In the genomic region with DNA sequence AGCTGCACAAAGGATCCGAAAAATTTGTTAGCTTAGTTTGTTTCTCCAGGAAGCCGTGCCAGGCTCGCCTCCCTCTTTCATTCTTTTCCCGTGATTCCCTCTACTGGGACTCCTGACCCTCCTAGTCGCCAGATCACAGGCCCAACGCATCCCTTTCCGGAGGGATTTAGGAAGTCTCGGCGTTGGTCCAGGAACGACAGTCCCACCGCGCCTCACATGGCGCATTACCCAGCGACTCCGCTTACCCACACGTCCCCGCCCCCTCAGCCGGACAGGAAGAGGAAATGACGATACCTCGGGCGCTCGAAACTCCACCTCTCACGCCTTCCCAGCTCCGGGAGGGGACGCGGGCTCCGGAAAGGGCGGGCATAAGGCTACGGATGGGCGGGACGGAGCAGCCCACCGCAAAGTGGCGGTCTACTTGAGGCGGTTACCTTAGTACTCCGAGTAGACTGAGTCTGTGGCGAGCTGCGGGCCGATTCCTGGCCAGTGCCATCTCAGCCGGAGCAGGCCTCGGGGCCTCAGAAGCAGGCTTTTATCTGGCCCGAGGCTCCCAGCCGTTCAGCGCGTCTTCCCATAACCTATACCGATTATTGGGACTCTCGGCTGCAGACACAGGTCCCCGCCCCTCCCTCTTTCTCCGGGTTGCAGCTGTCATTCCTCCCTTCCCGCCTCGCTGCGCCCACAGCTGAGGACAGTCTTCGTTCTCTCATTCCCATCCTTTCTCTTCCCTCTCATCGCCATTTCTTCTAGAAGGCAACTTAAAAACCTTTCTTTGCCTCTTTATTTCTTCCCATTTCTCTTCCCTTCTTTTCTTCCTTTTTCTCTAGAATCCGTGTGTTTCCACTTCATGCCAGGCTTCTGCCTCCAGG, we compare ENCODE assay signal across 1 cellular context.
TF ChIP-seq lines count a peak whose summit lies in the region.

Gene CCDC15 (plus strand): TSS at position 450 of the 872 bp plus-strand sequence. CDS start 531 bp downstream, outside the sequence.

TF ChIP-seq in HepG2, 621 proteins besides CTCF, POLR2A, EP300 and RAD21 (continued from another document):
- no peak for TF ChIP-seq NONO (IDR thresholded peaks at IDR 0.05)
- TF ChIP-seq NONO (CRISPR knock-in tag; conservative IDR thresholded peaks at IDR 0.05) = peak; percentile 77
- TF ChIP-seq MYNN (CRISPR knock-in tag; IDR thresholded peaks at IDR 0.05; ENCODE audit: low read depth) = no peak
- TF ChIP-seq AHR (CRISPR knock-in tag; IDR thresholded peaks at IDR 0.05) = no peak
- TF ChIP-seq EHMT2 (IDR thresholded peaks at IDR 0.05; ENCODE audit: borderline replicate concordance, low read depth, low read length) = no peak
- TF ChIP-seq MYC (CRISPR knock-in tag; IDR thresholded peaks at IDR 0.05; ENCODE audit: borderline replicate concordance) = peak; percentile 91
- TF ChIP-seq, protein P1, sequence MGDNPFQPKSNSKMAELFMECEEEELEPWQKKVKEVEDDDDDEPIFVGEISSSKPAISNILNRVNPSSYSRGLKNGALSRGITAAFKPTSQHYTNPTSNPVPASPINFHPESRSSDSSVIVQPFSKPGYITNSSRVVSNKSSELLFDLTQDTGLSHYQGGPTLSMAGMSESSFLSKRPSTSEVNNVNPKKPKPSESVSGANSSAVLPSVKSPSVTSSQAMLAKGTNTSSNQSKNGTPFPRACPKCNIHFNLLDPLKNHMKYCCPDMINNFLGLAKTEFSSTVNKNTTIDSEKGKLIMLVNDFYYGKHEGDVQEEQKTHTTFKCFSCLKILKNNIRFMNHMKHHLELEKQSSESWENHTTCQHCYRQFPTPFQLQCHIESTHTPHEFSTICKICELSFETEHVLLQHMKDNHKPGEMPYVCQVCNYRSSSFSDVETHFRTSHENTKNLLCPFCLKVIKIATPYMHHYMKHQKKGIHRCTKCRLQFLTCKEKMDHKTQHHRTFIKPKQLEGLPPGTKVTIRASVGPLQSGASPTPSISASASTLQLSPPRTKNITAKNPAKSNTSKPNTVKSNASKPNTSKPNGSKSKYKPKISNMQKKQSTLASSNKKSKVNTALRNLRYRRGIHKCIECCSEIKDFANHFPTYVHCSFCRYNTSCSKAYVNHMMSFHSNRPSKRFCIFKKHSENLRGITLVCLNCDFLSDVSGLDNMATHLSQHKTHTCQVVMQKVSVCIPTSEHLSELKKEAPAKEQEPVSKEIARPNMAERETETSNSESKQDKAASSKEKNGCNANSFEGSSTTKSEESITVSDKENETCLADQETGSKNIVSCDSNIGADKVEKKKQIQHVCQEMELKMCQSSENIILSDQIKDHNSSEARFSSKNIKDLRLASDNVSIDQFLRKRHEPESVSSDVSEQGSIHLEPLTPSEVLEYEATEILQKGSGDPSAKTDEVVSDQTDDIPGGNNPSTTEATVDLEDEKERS (CRISPR knock-in tag; IDR thresholded peaks at IDR 0.05) = no peak
- TF ChIP-seq MIER3 (CRISPR knock-in tag; IDR thresholded peaks at IDR 0.05; ENCODE audit: borderline replicate concordance) = no peak; the same call in 1 of the 2 replicates
- TF ChIP-seq ZFY (CRISPR knock-in tag; IDR thresholded peaks at IDR 0.05) = peak; percentile 83
- no peak for TF ChIP-seq CENPT (CRISPR knock-in tag; IDR thresholded peaks at IDR 0.05; ENCODE audit: low read depth)
- TF ChIP-seq PHF5A (CRISPR knock-in tag; IDR thresholded peaks at IDR 0.05; ENCODE audit: low read depth, unreplicated experiment) = no peak
- TF ChIP-seq TFAP4 (IDR thresholded peaks at IDR 0.05; ENCODE audit: borderline replicate concordance, low read depth) = peak; percentile 24; the same call in 1 of the 2 replicates
- no peak for TF ChIP-seq DNMT1 (CRISPR knock-in tag; IDR thresholded peaks at IDR 0.05)
- peak; percentile 33; the same call in 1 of the 2 replicates for TF ChIP-seq STAG1 (CRISPR knock-in tag; IDR thresholded peaks at IDR 0.05)
